ENCODE assay signal across 1 cellular context in the genomic region with DNA sequence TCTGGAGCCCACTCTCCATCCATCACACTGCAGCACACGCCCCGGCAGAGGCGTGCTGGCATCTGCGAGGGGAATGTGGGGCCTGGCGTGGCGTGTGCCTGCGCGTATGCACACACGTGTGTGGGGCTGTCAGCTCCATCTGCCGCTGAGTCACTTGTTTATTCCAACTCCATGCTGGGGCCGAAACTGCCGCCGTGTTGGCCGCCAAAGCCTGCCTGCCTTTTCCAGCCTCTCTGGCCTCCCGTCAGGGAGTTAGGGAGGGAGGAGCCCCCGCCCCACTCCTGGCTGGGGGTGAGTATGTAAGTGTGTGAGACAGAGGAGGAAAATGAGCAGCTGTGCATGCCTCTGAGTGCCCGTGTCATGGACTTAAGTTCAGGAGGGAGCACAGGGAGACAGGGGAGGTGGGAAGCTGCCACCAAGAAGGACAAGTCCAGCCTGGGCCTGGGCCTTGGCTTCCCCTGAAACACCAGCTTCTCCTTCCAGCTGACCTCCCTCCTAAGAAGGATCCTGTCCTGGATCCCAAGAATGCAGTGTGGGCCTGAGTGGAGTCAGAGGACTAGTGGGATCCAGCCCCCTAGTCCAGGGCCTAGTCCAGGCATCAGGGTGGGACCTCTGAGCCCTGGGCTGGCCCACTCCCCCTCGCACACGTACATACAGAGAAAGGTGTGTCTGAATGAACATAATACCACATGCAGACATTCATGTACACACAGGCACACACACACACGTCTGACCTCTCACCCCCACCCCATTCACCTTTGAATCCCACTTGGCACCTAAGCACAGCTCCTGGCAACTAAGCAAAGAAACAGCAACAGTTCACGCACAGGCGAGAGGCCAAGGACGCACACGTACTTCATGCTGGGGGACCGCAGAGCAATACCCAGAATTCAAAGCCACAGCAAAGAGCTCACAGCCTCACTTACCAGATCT.
TF ChIP-seq lines count a peak whose summit lies in the region.

No MANE protein-coding gene starts in this region.

TF ChIP-seq in GM23338, 12 proteins besides CTCF, POLR2A, EP300 and RAD21 (continued from another document):
- TF ChIP-seq, protein P1, sequence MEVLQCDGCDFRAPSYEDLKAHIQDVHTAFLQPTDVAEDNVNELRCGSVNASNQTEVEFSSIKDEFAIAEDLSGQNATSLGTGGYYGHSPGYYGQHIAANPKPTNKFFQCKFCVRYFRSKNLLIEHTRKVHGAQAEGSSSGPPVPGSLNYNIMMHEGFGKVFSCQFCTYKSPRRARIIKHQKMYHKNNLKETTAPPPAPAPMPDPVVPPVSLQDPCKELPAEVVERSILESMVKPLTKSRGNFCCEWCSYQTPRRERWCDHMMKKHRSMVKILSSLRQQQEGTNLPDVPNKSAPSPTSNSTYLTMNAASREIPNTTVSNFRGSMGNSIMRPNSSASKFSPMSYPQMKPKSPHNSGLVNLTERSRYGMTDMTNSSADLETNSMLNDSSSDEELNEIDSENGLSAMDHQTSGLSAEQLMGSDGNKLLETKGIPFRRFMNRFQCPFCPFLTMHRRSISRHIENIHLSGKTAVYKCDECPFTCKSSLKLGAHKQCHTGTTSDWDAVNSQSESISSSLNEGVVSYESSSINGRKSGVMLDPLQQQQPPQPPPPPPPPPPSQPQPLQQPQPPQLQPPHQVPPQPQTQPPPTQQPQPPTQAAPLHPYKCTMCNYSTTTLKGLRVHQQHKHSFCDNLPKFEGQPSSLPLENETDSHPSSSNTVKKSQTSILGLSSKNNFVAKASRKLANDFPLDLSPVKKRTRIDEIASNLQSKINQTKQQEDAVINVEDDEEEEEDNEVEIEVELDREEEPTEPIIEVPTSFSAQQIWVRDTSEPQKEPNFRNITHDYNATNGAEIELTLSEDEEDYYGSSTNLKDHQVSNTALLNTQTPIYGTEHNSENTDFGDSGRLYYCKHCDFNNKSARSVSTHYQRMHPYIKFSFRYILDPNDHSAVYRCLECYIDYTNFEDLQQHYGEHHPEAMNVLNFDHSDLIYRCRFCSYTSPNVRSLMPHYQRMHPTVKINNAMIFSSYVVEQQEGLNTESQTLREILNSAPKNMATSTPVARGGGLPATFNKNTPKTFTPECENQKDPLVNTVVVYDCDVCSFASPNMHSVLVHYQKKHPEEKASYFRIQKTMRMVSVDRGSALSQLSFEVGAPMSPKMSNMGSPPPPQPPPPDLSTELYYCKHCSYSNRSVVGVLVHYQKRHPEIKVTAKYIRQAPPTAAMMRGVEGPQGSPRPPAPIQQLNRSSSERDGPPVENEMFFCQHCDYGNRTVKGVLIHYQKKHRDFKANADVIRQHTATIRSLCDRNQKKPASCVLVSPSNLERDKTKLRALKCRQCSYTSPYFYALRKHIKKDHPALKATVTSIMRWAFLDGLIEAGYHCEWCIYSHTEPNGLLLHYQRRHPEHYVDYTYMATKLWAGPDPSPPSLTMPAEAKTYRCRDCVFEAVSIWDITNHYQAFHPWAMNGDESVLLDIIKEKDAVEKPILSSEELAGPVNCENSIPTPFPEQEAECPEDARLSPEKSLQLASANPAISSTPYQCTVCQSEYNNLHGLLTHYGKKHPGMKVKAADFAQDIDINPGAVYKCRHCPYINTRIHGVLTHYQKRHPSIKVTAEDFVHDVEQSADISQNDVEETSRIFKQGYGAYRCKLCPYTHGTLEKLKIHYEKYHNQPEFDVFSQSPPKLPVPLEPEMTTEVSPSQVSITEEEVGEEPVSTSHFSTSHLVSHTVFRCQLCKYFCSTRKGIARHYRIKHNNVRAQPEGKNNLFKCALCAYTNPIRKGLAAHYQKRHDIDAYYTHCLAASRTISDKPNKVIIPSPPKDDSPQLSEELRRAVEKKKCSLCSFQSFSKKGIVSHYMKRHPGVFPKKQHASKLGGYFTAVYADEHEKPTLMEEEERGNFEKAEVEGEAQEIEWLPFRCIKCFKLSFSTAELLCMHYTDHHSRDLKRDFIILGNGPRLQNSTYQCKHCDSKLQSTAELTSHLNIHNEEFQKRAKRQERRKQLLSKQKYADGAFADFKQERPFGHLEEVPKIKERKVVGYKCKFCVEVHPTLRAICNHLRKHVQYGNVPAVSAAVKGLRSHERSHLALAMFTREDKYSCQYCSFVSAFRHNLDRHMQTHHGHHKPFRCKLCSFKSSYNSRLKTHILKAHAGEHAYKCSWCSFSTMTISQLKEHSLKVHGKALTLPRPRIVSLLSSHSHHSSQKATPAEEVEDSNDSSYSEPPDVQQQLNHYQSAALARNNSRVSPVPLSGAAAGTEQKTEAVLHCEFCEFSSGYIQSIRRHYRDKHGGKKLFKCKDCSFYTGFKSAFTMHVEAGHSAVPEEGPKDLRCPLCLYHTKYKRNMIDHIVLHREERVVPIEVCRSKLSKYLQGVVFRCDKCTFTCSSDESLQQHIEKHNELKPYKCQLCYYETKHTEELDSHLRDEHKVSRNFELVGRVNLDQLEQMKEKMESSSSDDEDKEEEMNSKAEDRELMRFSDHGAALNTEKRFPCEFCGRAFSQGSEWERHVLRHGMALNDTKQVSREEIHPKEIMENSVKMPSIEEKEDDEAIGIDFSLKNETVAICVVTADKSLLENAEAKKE (CRISPR knock-in tag; IDR thresholded peaks at IDR 0.05), result no peak
- TF ChIP-seq EZH2phosphoT487 (IDR thresholded peaks at IDR 0.05; ENCODE audit: unreplicated experiment), result no peak
- no peak for TF ChIP-seq EZH2 (IDR thresholded peaks at IDR 0.05; ENCODE audit: low read depth, unreplicated experiment)
TF ChIP-seq in GM23338: peak in this region for 0.
